14 cellular contexts compared by ENCODE assay signal in the genomic region with DNA sequence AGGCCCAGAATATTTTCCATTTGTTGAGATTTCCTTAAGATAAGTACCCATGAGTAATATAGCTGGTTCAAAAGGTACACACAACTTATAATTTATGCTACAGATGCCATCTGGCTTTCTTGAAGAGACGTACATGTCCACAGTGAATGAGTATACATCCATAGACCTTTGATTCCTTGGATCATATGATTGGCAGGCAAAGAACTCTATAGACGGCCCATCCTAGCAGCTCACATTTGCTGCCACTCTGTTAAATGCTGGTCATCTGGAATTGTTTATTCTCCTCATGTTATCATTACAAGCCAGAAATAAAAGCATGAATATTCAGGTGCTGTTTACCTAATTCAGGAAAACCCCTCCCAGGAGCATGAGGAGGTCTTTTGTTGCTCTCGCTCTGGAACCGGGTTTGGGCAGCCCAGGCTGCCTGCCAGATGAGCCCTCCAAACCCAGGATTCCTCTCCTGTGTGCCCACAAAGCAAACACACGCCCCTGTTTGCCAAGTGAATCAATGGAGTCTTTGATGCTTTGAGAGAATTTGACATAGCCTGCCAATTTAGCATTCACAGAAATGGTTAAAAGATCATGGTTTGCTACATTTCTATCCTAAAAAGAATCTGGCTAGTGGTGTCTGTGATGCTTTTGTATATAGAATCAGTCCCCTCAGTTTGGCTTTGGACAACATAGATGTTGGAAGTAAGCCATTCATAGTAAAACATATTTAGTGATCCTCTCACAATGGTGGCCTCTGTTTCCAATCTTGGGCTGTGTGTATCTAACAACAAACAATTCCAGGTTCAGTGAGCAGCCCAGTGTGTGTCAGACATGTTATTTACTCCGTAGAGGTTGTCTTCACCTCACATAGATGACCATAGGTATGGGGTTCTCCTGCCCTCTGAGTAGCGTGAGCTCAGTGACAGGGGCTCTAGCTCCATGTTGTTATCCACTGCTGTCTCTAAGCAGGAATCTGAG. TPM values are rescaled to one million over a fixed set of nuclear protein-coding genes. Genes with fewer than 3 reads are reported as not detected.
DNase-seq lines count a peak whose midpoint lies in the region; ATAC-seq lines count a peak whose summit lies in the region.
"Had no signal": no experiment of that assay in that cellular context is flagged by ENCODE, and none has a peak within 500 bp of the region (broad histone marks: within the 10 kb centered on the region; RNA-seq: fewer than 3 reads in every experiment).

No MANE protein-coding gene starts in this region.

- peak; percentile 4 for DNase-seq in activated CD4-positive, alpha-beta T cell treated with anti-CD3 and anti-CD28 coated beads, Interleukin-2, amount 10 ng/mL, durations not matched to agents 7 days and 5 days
- DNase-seq in activated CD4-positive, alpha-beta T cell treated with anti-CD3 and anti-CD28 coated beads for 1 hour = no peak
- DNase-seq in activated CD8-positive, alpha-beta T cell treated with anti-CD3 and anti-CD28 coated beads, Interleukin-2, amount 10 ng/mL, durations not matched to agents 7 days and 5 days = no peak
- peak; percentile 77 for DNase-seq in inferior parietal cortex (ENCODE audit: extremely low spot score)
- DNase-seq in stimulated activated effector memory CD8-positive, alpha-beta T cell treated with anti-CD3 and anti-CD28 coated beads, Interleukin-12 subunit alpha, Interleukin-12 subunit beta, amount 100 ng/mL, for 72 hours (ENCODE audit: low spot score in 2 of 2) = no peak
- DNase-seq: GDM1; MM.1S; NCI-H2171 treated with DMSO at 0.1 percent for 48 hours; stimulated activated CD4-positive, alpha-beta T cell treated with anti-CD3 and anti-CD28 coated beads, Interleukin-4, amount 100 ng/mL, for 4 hours; uterus had no signal

- H3K27ac Mint-ChIP-seq in activated CD4-positive, alpha-beta T cell treated with anti-CD3 and anti-CD28 coated beads, Interleukin-2, amount 10 ng/mL, durations not matched to agents 7 days and 5 days = no peak overlapping the region
- peak overlapping the region; percentile 16 for H3K27ac Mint-ChIP-seq in activated CD8-positive, alpha-beta T cell treated with anti-CD3 and anti-CD28 coated beads, Interleukin-2, amount 10 ng/mL, durations not matched to agents 7 days and 5 days
- H3K27ac Mint-ChIP-seq in stimulated activated effector memory CD8-positive, alpha-beta T cell treated with anti-CD3 and anti-CD28 coated beads, Interleukin-12 subunit alpha, Interleukin-12 subunit beta, amount 100 ng/mL, for 72 hours = peak overlapping the region; percentile 39
- H3K27ac Mint-ChIP-seq: WTC11 had no signal

- CTCF ChIA-PET in activated CD4-positive, alpha-beta T cell treated with anti-CD3 and anti-CD28 coated beads, Interleukin-2, amount 10 ng/mL, durations not matched to agents 7 days and 5 days (lab: Charles Lee) = interaction anchor here (0.9 to 2.5 kb wide), 4 partner anchors 8 to 129 kb away, joined by 3 to 9 read pairs (median 6); no protein-coding TSS in a partner anchor
- CTCF ChIA-PET in activated CD8-positive, alpha-beta T cell treated with anti-CD3 and anti-CD28 coated beads, Interleukin-2, amount 10 ng/mL, durations not matched to agents 7 days and 5 days (lab: Charles Lee) = interaction anchor here (0.7 to 3.9 kb wide), 6 partner anchors 15 to 220 kb away, joined by 3 to 33 read pairs (median 4); no protein-coding TSS in a partner anchor

- H3K27me3 Mint-ChIP-seq in activated CD4-positive, alpha-beta T cell treated with anti-CD3 and anti-CD28 coated beads, Interleukin-2, amount 10 ng/mL, durations not matched to agents 7 days and 5 days = no peaks in the 10 kb centered on the region
- no peaks in the 10 kb centered on the region for H3K27me3 Mint-ChIP-seq in activated CD8-positive, alpha-beta T cell treated with anti-CD3 and anti-CD28 coated beads, Interleukin-2, amount 10 ng/mL, durations not matched to agents 7 days and 5 days (ENCODE audit: low read depth)

- H3K36me3 Mint-ChIP-seq in activated CD4-positive, alpha-beta T cell treated with anti-CD3 and anti-CD28 coated beads, Interleukin-2, amount 10 ng/mL, durations not matched to agents 7 days and 5 days (ENCODE audit: low read depth) = peaks cover 66% of the 10 kb centered on the region
- peaks cover 77% of the 10 kb centered on the region for H3K36me3 Mint-ChIP-seq in activated CD8-positive, alpha-beta T cell treated with anti-CD3 and anti-CD28 coated beads, Interleukin-2, amount 10 ng/mL, durations not matched to agents 7 days and 5 days (ENCODE audit: low read depth)
- peaks cover 100% of the 10 kb centered on the region for H3K36me3 Mint-ChIP-seq in stimulated activated effector memory CD8-positive, alpha-beta T cell treated with anti-CD3 and anti-CD28 coated beads, Interleukin-12 subunit alpha, Interleukin-12 subunit beta, amount 100 ng/mL, for 72 hours

- H3K4me3 Mint-ChIP-seq in activated CD4-positive, alpha-beta T cell treated with anti-CD3 and anti-CD28 coated beads, Interleukin-2, amount 10 ng/mL, durations not matched to agents 7 days and 5 days = no peak overlapping the region
- H3K4me3 Mint-ChIP-seq in activated CD8-positive, alpha-beta T cell treated with anti-CD3 and anti-CD28 coated beads, Interleukin-2, amount 10 ng/mL, durations not matched to agents 7 days and 5 days = no peak overlapping the region
- H3K4me3 Mint-ChIP-seq in stimulated activated effector memory CD8-positive, alpha-beta T cell treated with anti-CD3 and anti-CD28 coated beads, Interleukin-12 subunit alpha, Interleukin-12 subunit beta, amount 100 ng/mL, for 72 hours = no peak overlapping the region
- H3K4me3 Mint-ChIP-seq: WTC11 had no signal

- POLR2A ChIA-PET in activated CD4-positive, alpha-beta T cell treated with anti-CD3 and anti-CD28 coated beads, Interleukin-2, amount 10 ng/mL, durations not matched to agents 7 days and 5 days (lab: Charles Lee) = no interaction called here
- POLR2A ChIA-PET in activated CD8-positive, alpha-beta T cell treated with anti-CD3 and anti-CD28 coated beads, Interleukin-2, amount 10 ng/mL, durations not matched to agents 7 days and 5 days (lab: Charles Lee) = no interaction called here

- no peaks in the 10 kb centered on the region for H3K9me3 Mint-ChIP-seq in activated CD4-positive, alpha-beta T cell treated with anti-CD3 and anti-CD28 coated beads, Interleukin-2, amount 10 ng/mL, durations not matched to agents 7 days and 5 days
- no peaks in the 10 kb centered on the region for H3K9me3 Mint-ChIP-seq in activated CD8-positive, alpha-beta T cell treated with anti-CD3 and anti-CD28 coated beads, Interleukin-2, amount 10 ng/mL, durations not matched to agents 7 days and 5 days (ENCODE audit: insufficient read depth)
- H3K9me3 Mint-ChIP-seq in stimulated activated effector memory CD8-positive, alpha-beta T cell treated with anti-CD3 and anti-CD28 coated beads, Interleukin-12 subunit alpha, Interleukin-12 subunit beta, amount 100 ng/mL, for 72 hours = no peaks in the 10 kb centered on the region
- H3K9me3 Mint-ChIP-seq: WTC11 had no signal

- no peak for ATAC-seq in activated CD8-positive, alpha-beta T cell treated with anti-CD3 and anti-CD28 coated beads, Interleukin-2, amount 10 ng/mL, durations not matched to agents 7 days and 5 days
- ATAC-seq in stimulated activated effector memory CD8-positive, alpha-beta T cell treated with anti-CD3 and anti-CD28 coated beads, Interleukin-12 subunit alpha, Interleukin-12 subunit beta, amount 100 ng/mL, for 72 hours = no peak
- ATAC-seq in HG03175 (IDR thresholded peaks at IDR 0.05; ENCODE audit: unreplicated experiment) (no peak), HG03342 (IDR thresholded peaks at IDR 0.05; ENCODE audit: unreplicated experiment) (no peak), HG03442 (IDR thresholded peaks at IDR 0.05; ENCODE audit: unreplicated experiment) (no peak)
- ATAC-seq: WTC11 had no signal

- H3K4me1 Mint-ChIP-seq in activated CD4-positive, alpha-beta T cell treated with anti-CD3 and anti-CD28 coated beads, Interleukin-2, amount 10 ng/mL, durations not matched to agents 7 days and 5 days = peaks cover 19% of the 10 kb centered on the region
- peaks cover 16% of the 10 kb centered on the region for H3K4me1 Mint-ChIP-seq in activated CD8-positive, alpha-beta T cell treated with anti-CD3 and anti-CD28 coated beads, Interleukin-2, amount 10 ng/mL, durations not matched to agents 7 days and 5 days (ENCODE audit: low read depth)
- H3K4me1 Mint-ChIP-seq in stimulated activated effector memory CD8-positive, alpha-beta T cell treated with anti-CD3 and anti-CD28 coated beads, Interleukin-12 subunit alpha, Interleukin-12 subunit beta, amount 100 ng/mL, for 72 hours = no peaks in the 10 kb centered on the region
- H3K4me1 Mint-ChIP-seq: WTC11 had no signal

RNA-seq across cellular contexts. Expression of gene PLCG1, which starts 17.5 kb away (rescaled TPM):
- total RNA-seq in activated CD4-positive, alpha-beta T cell treated with anti-CD3 and anti-CD28 coated beads, Interleukin-2, amount 10 ng/mL, durations not matched to agents 7 days and 5 days = 100 to 1,000 TPM; 395 to 443 TPM
- total RNA-seq in activated CD8-positive, alpha-beta T cell treated with anti-CD3 and anti-CD28 coated beads, Interleukin-2, amount 10 ng/mL, durations not matched to agents 7 days and 5 days = 100 to 1,000 TPM; 395 to 406 TPM

Comparison
In these comparisons a context has a peak if more than half of its experiments do, and no peak if none do; other contexts are left out.
1. DNase-seq: peak in activated CD4-positive, alpha-beta T cell treated with anti-CD3 and anti-CD28 coated beads, Interleukin-2, amount 10 ng/mL, durations not matched to agents 7 days and 5 days (single experiment) and inferior parietal cortex (single experiment); none in activated CD4-positive, alpha-beta T cell treated with anti-CD3 and anti-CD28 coated beads for 1 hour (single experiment), activated CD8-positive, alpha-beta T cell treated with anti-CD3 and anti-CD28 coated beads, Interleukin-2, amount 10 ng/mL, durations not matched to agents 7 days and 5 days (single experiment) and stimulated activated effector memory CD8-positive, alpha-beta T cell treated with anti-CD3 and anti-CD28 coated beads, Interleukin-12 subunit alpha, Interleukin-12 subunit beta, amount 100 ng/mL, for 72 hours (0 of 2).